ENCODE assay signal across 10 cellular contexts in genomic region chr12:6952121-6952859, GRCh38. TPM values are rescaled to one million over a fixed set of nuclear protein-coding genes. Genes with fewer than 3 reads are reported as not detected.
DNase-seq lines count a peak whose midpoint lies in the region; TF ChIP-seq lines count a peak whose summit lies in the region.
"Had no signal": no experiment of that assay in that cellular context is flagged by ENCODE, and none has a peak within 500 bp of the region (broad histone marks: within the 10 kb centered on the region; RNA-seq: fewer than 3 reads in every experiment).

No MANE protein-coding gene starts in this region.

- no peaks in the 10 kb centered on the region for H3K27me3 ChIP-seq in CD8-positive, alpha-beta memory T cell (ENCODE audit: insufficient read depth, low read length, poor library complexity, severe bottlenecking)
- H3K27me3 ChIP-seq in MM.1S (replicated peaks; ENCODE audit: insufficient read depth, low read length) (no peaks in the 10 kb centered on the region), neural progenitor cell (no peaks in the 10 kb centered on the region)

- no peak for TF ChIP-seq CTCF in MM.1S (IDR thresholded peaks at IDR 0.05; ENCODE audit: low read length)
- no peak for TF ChIP-seq CTCF in neural progenitor cell (IDR thresholded peaks at IDR 0.05)

- H2AFZ ChIP-seq in MM.1S (ENCODE audit: low read length) = no peak overlapping the region
- H2AFZ ChIP-seq in neural progenitor cell (replicated peaks) = no peak overlapping the region

- no peaks in the 10 kb centered on the region for H3K27me3 Mint-ChIP-seq in CD8-positive, alpha-beta memory T cell
- peaks cover 5% of the 10 kb centered on the region for H3K27me3 Mint-ChIP-seq in neural progenitor cell (ENCODE audit: insufficient read depth, low read depth)

- H3K36me3 ChIP-seq in CD8-positive, alpha-beta memory T cell (ENCODE audit: insufficient read depth, low read length) = peaks cover 18% of the 10 kb centered on the region
- no peaks in the 10 kb centered on the region; the same call in 1 of the 2 replicates for H3K36me3 ChIP-seq in MM.1S (replicated peaks; ENCODE audit: insufficient read depth, low read length)
- no peaks in the 10 kb centered on the region for H3K36me3 ChIP-seq in neural progenitor cell

- H3F3A ChIP-seq in MM.1S (ENCODE audit: insufficient read depth, low read length) (peaks cover 45% of the 10 kb centered on the region), neural progenitor cell (ENCODE audit: low read depth) (peaks cover under 1% of the 10 kb centered on the region)

- H3K9ac ChIP-seq in MM.1S (ENCODE audit: low read length) (peak overlapping the region; percentile 91), neural progenitor cell (no peak overlapping the region)

- H3K9me3 ChIP-seq in CD8-positive, alpha-beta memory T cell (ENCODE audit: low read length) = no peaks in the 10 kb centered on the region
- no peaks in the 10 kb centered on the region for H3K9me3 ChIP-seq in MM.1S (replicated peaks; ENCODE audit: insufficient read depth, low read length)
- H3K9me3 ChIP-seq in neural progenitor cell (ENCODE audit: low read depth) = no peaks in the 10 kb centered on the region

- H3K4me1 ChIP-seq in CD8-positive, alpha-beta memory T cell (ENCODE audit: insufficient read depth, low read length) = peaks cover 76% of the 10 kb centered on the region
- H3K4me1 ChIP-seq in MM.1S (ENCODE audit: low read length) (peaks cover 67% of the 10 kb centered on the region), neural progenitor cell (no peaks in the 10 kb centered on the region)

- DNase-seq in CD8-positive, alpha-beta memory T cell = peak in 1 of 5 donors; percentile 53
- DNase-seq in MM.1S (no peak), neural progenitor cell (ENCODE audit: low spot score) (no peak), SIG-M5 (lab: John Stamatoyannopoulos, UW) (no peak), DMS79 treated with DMSO at 0.1 percent for 48 hours (lab: John Stamatoyannopoulos, UW) (no peak), NCI-H1048 (lab: John Stamatoyannopoulos, UW) (no peak), NCI-H526 treated with DMSO at 0.1 percent for 48 hours (lab: John Stamatoyannopoulos, UW) (no peak)
- DNase-seq: NCI-H187 treated with DMSO at 0.1 percent for 48 hours had no signal

- peak overlapping the region; percentile 99 for H3K4me2 ChIP-seq in MM.1S (ENCODE audit: low read depth, low read length)
- H3K4me2 ChIP-seq in neural progenitor cell = no peak overlapping the region

- H3K79me2 ChIP-seq in MM.1S (ENCODE audit: low read length) (peaks cover 72% of the 10 kb centered on the region), neural progenitor cell (ENCODE audit: low read depth) (no peaks in the 10 kb centered on the region)

- peaks cover 75 to 89% (median 81%) of the 10 kb centered on the region in 3 donors for H3K4me1 Mint-ChIP-seq in CD8-positive, alpha-beta memory T cell
- peaks cover 26% of the 10 kb centered on the region for H3K4me1 Mint-ChIP-seq in neural progenitor cell

- H3K4me3 ChIP-seq in CD8-positive, alpha-beta memory T cell (ENCODE audit: low read length) = peak overlapping the region; percentile 88
- peak overlapping the region; percentile 80 for H3K4me3 ChIP-seq in MM.1S (ENCODE audit: low read length)
- no peak overlapping the region for H3K4me3 ChIP-seq in neural progenitor cell

- POLR2A ChIA-PET in CD8-positive, alpha-beta memory T cell (lab: Charles Lee) = interaction anchor here (0.9 to 10.6 kb wide), 7 partner anchors 8 to 101 kb away, joined by 3 to 481 read pairs (median 4); partner anchors contain the start of genes C12orf57, CDCA3, RNU7-1 and USP5

- H3K36me3 Mint-ChIP-seq in CD8-positive, alpha-beta memory T cell = peaks cover 0 to 55% (median 10%) of the 10 kb centered on the region in 3 donors
- H3K36me3 Mint-ChIP-seq in neural progenitor cell = peaks cover 2% of the 10 kb centered on the region

- H3K4me3 Mint-ChIP-seq in CD8-positive, alpha-beta memory T cell = peak overlapping the region; percentile 95 to 99 (median 99)
- no peak overlapping the region for H3K4me3 Mint-ChIP-seq in neural progenitor cell
- H3K4me3 Mint-ChIP-seq: nephron had no signal

- peak overlapping the region; percentile 71 for H3K27ac ChIP-seq in CD8-positive, alpha-beta memory T cell (ENCODE audit: low read depth, low read length)
- H3K27ac ChIP-seq in MM.1S (ENCODE audit: low read length) (peak overlapping the region; percentile 97), cingulate gyrus (ENCODE audit: low read depth, low read length) (peak overlapping the region; percentile 60), neural progenitor cell (no peak overlapping the region)

- H3K9me2 ChIP-seq in MM.1S (replicated peaks; ENCODE audit: insufficient read depth, low read length) = no peaks in the 10 kb centered on the region

- H4K20me1 ChIP-seq in MM.1S (ENCODE audit: insufficient read depth, low read length) (no peaks in the 10 kb centered on the region), neural progenitor cell (ENCODE audit: low read depth) (no peaks in the 10 kb centered on the region)

- H3K27ac Mint-ChIP-seq in CD8-positive, alpha-beta memory T cell = peak overlapping the region; percentile 94 to 99 (median 97)
- H3K27ac Mint-ChIP-seq in neural progenitor cell = peak overlapping the region; percentile 78

- CTCF ChIA-PET in CD8-positive, alpha-beta memory T cell (lab: Charles Lee) = interaction anchor here (0.9 to 22.6 kb wide), 9 partner anchors 8 to 61 kb away, joined by 3 to 815 read pairs (median 5); partner anchors contain the start of genes C12orf57 and RNU7-1

- peaks cover 0 to 3% (median 0%) of the 10 kb centered on the region in 5 donors for H3K9me3 Mint-ChIP-seq in CD8-positive, alpha-beta memory T cell
- H3K9me3 Mint-ChIP-seq in neural progenitor cell = no peaks in the 10 kb centered on the region
- H3K9me3 Mint-ChIP-seq: nephron had no signal

RNA-seq across cellular contexts. Expression of gene PTPN6, which starts 1.1 kb away (rescaled TPM):
- total RNA-seq in CD8-positive, alpha-beta memory T cell = 100 to 1,000 TPM; 456 to 460 TPM
- 379 TPM for polyA plus RNA-seq in CD8-positive, alpha-beta memory T cell
- total RNA-seq in neural progenitor cell (ENCODE audit: low replicate concordance) = 4.4 and 6.0 TPM in 2 replicates

RNA-seq across cellular contexts. Expression of gene C12orf57, which starts 8.5 kb away (rescaled TPM):
- total RNA-seq in CD8-positive, alpha-beta memory T cell = 100 to 1,000 TPM; 297 to 304 TPM
- polyA plus RNA-seq in CD8-positive, alpha-beta memory T cell = 259 TPM
- 314 and 399 TPM in 2 replicates for total RNA-seq in neural progenitor cell (ENCODE audit: low replicate concordance)

RNA-seq across cellular contexts. Expression of gene RNU7-1, which starts 8.7 kb away (rescaled TPM):
- total RNA-seq in CD8-positive, alpha-beta memory T cell = not detected
- polyA plus RNA-seq in CD8-positive, alpha-beta memory T cell = not detected
- not detected in 2 replicates for total RNA-seq in neural progenitor cell (ENCODE audit: low replicate concordance)

RNA-seq across cellular contexts. Expression of gene PHB2, which starts 18.2 kb away (rescaled TPM):
- 100 to 1,000 TPM; 499 to 503 TPM for total RNA-seq in CD8-positive, alpha-beta memory T cell
- polyA plus RNA-seq in CD8-positive, alpha-beta memory T cell = 116 TPM
- total RNA-seq in neural progenitor cell (ENCODE audit: low replicate concordance) = 214 and 291 TPM in 2 replicates

RNA-seq across cellular contexts. Expression of gene EMG1, which starts 18.4 kb away (rescaled TPM):
- total RNA-seq in CD8-positive, alpha-beta memory T cell = 100 to 1,000 TPM; 158 to 161 TPM
- polyA plus RNA-seq in CD8-positive, alpha-beta memory T cell = 64.4 TPM
- total RNA-seq in neural progenitor cell (ENCODE audit: low replicate concordance) = 27.3 and 32.0 TPM in 2 replicates

Comparison
In these comparisons a context has a peak if more than half of its experiments do, and no peak if none do; other contexts are left out.
1. RNA of gene PTPN6, which starts 1.1 kb away (total RNA-seq): 456 to 460 TPM in CD8-positive, alpha-beta memory T cell; 4.4 to 6.0 TPM in neural progenitor cell; every median in the first group is over 10 times any median in the second.